In genomic region chr3:129116482-129116946, GRCh38 we compare ENCODE assay signal across 1 cellular context.
TF ChIP-seq lines count a peak whose summit lies in the region.

No MANE protein-coding gene starts in this region.

TF ChIP-seq in IMR-90, 13 proteins besides CTCF, POLR2A, EP300 and RAD21:
- TF ChIP-seq USF2 (IDR thresholded peaks at IDR 0.05; ENCODE audit: low read depth, low read length) (no peak), RCOR1 (IDR thresholded peaks at IDR 0.05; ENCODE audit: insufficient replicate concordance, low read length) (no peak), NFE2L2 (IDR thresholded peaks at IDR 0.05; ENCODE audit: low read depth, low read length) (no peak), CHD1 (IDR thresholded peaks at IDR 0.05; ENCODE audit: low read depth, low read length) (no peak), RFX5 (IDR thresholded peaks at IDR 0.05; ENCODE audit: low read depth, low read length) (no peak), MAZ (IDR thresholded peaks at IDR 0.05; ENCODE audit: borderline replicate concordance, low read depth, low read length) (no peak), ELK1 (IDR thresholded peaks at IDR 0.05; ENCODE audit: borderline replicate concordance, low read depth, low read length) (no peak), MAFK (IDR thresholded peaks at IDR 0.05; ENCODE audit: low read depth, low read length) (no peak), SMC3 (IDR thresholded peaks at IDR 0.05; ENCODE audit: low read depth, low read length) (no peak), MXI1 (IDR thresholded peaks at IDR 0.05; ENCODE audit: borderline replicate concordance, low read depth, low read length) (no peak), FOS (IDR thresholded peaks at IDR 0.05; ENCODE audit: low read depth, low read length) (no peak), BHLHE40 (IDR thresholded peaks at IDR 0.05; ENCODE audit: low read depth, low read length) (no peak), CEBPB (IDR thresholded peaks at IDR 0.05; ENCODE audit: low read depth, low read length) (no peak)
